22 cellular contexts compared by ENCODE assay signal in the genomic region with DNA sequence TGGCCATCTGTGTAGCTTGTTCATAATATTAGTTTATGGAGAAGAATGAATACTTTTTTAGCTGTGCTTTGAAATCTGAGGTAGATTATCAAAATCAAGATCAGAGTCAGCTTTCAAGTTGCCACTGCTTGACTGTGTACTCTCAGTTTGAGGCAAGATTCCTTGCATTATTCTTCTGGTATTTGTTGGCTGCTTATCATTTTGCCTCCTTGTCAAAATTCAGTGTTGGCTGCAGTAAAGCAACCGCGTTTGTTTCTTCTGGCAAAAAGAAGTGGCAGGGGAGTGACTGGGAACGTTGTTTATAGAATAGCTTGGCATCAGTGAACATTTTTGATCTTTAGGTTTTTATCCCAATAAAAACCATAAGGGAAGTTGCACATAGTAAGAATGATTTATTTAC.
A peak's percentile ranks its signal among the peaks of the same experiment; 100 is the strongest.
DNase-seq lines count a peak whose midpoint lies in the region; ATAC-seq and TF ChIP-seq lines count a peak whose summit lies in the region.
"Had no signal": no experiment of that assay in that cellular context is flagged by ENCODE, and none has a peak within 500 bp of the region (broad histone marks: within the 10 kb centered on the region; RNA-seq: fewer than 3 reads in every experiment).

No MANE protein-coding gene starts in this region.

- peaks cover 10% of the 10 kb centered on the region for H3K9me3 ChIP-seq in MG63
- H3K9me3 ChIP-seq: A549, stomach had no signal

- peak overlapping the region; percentile 8 for H3K27ac Mint-ChIP-seq in mesothelial cell of epicardium
- H3K27ac Mint-ChIP-seq: WTC11 had no signal

- no peak overlapping the region for H3K27ac ChIP-seq in coronary artery
- H3K27ac ChIP-seq: A549, RWPE1 had no signal

- DNase-seq in AG08395 (ENCODE audit: low spot score) (peak; percentile 6), MG63 (peak; percentile 75), coronary artery (ENCODE audit: low spot score) (no peak), mesothelial cell of epicardium (ENCODE audit: low spot score in 2 of 2, unreplicated experiment in 2 of 2) (no peak), NCI-H69 (lab: John Stamatoyannopoulos, UW) (no peak), NCI-H1048 (lab: John Stamatoyannopoulos, UW) (no peak)
- no peak for DNase-seq in stimulated activated CD4-positive, alpha-beta T cell treated with anti-CD3 and anti-CD28 coated beads, Interleukin-1b, Interleukin-23, amount 100 ng/mL, for 48 hours
- DNase-seq: activated effector memory CD4-positive, alpha-beta T cell treated with Interleukin-2 at 50 U/mL for 16 hours; C1 segment of cervical spinal cord; Calu3; central memory CD4-positive, alpha-beta T cell; NCI-H1417 treated with DMSO at 0.1 percent for 48 hours; NCI-H524 treated with DMSO at 0.1 percent for 48 hours; nucleus accumbens; stimulated activated CD4-positive, alpha-beta T cell treated with anti-CD3 and anti-CD28 coated beads, Interleukin-4, amount 100 ng/mL, for 4 hours; stomach; T-helper 9 cell; trophoblast cell had no signal

- no peaks in the 10 kb centered on the region for H3K36me3 ChIP-seq in MG63
- H3K36me3 ChIP-seq: stomach had no signal

- H3K4me3 Mint-ChIP-seq in mesothelial cell of epicardium: no peak overlapping the region
- H3K4me3 Mint-ChIP-seq: WTC11 had no signal

- H3K9me3 Mint-ChIP-seq in mesothelial cell of epicardium: peaks cover 6% of the 10 kb centered on the region
- H3K9me3 Mint-ChIP-seq: WTC11 had no signal

- no peak for ATAC-seq in GM18517 (IDR thresholded peaks at IDR 0.05; ENCODE audit: unreplicated experiment)
- ATAC-seq: A549, WTC11 had no signal

- H3K4me3 ChIP-seq in MG63 (no peak overlapping the region), coronary artery (peak overlapping the region; percentile 22)
- H3K4me3 ChIP-seq: A549, stomach had no signal

- H3K36me3 Mint-ChIP-seq in mesothelial cell of epicardium: peaks cover 3% of the 10 kb centered on the region
- H3K36me3 Mint-ChIP-seq: WTC11 had no signal

- H3K27me3 Mint-ChIP-seq in mesothelial cell of epicardium (ENCODE audit: low read depth): no peaks in the 10 kb centered on the region

- TF ChIP-seq CTCF in coronary artery (IDR thresholded peaks at IDR 0.05): no peak
- TF ChIP-seq CTCF in mesothelial cell of epicardium (IDR thresholded peaks at IDR 0.05; ENCODE audit: unreplicated experiment): no peak

- H3K27me3 ChIP-seq in MG63: no peaks in the 10 kb centered on the region
- H3K27me3 ChIP-seq: stomach had no signal

- peaks cover 18% of the 10 kb centered on the region for H3K4me1 Mint-ChIP-seq in mesothelial cell of epicardium
- H3K4me1 Mint-ChIP-seq: WTC11 had no signal

Comparison
In these comparisons a context has a peak if more than half of its experiments do, and no peak if none do; other contexts are left out.
1. DNase-seq: peak in AG08395 (single experiment) and MG63 (single experiment); none in coronary artery (single experiment), mesothelial cell of epicardium (0 of 2), NCI-H69 (single experiment), stimulated activated CD4-positive, alpha-beta T cell treated with anti-CD3 and anti-CD28 coated beads, Interleukin-1b, Interleukin-23, amount 100 ng/mL, for 48 hours (single experiment) and NCI-H1048 (single experiment).